Comparison of ENCODE assay signal across 18 cellular contexts in genomic region chr21:36005879-36006400, GRCh38. TPM values are rescaled to one million over a fixed set of nuclear protein-coding genes. Genes with fewer than 3 reads are reported as not detected.
DNase-seq lines count a peak whose midpoint lies in the region; ATAC-seq and TF ChIP-seq lines count a peak whose summit lies in the region.
"Had no signal": no experiment of that assay in that cellular context is flagged by ENCODE, and none has a peak within 500 bp of the region (broad histone marks: within the 10 kb centered on the region; RNA-seq: fewer than 3 reads in every experiment).

No MANE protein-coding gene starts in this region.

- H3K79me1 ChIP-seq in mesenchymal stem cell (replicated peaks; ENCODE audit: low read length, poor library complexity, severe bottlenecking), result no peaks in the 10 kb centered on the region

- no peaks in the 10 kb centered on the region for H3K36me3 Mint-ChIP-seq in activated T-cell treated with anti-CD3 and anti-CD28 coated beads, Interleukin-2, amount 50 U/mL, for 4 hours (ENCODE audit: insufficient read depth)

- no peak overlapping the region for H2BK12ac ChIP-seq in mesenchymal stem cell (ENCODE audit: low read length in 2 of 2)

- dilution Hi-C loops in mammary epithelial cell (cut with HindIII; ENCODE audit: low sequenced_read_pairs), result no loop called here

- 95% methylated on average over 4 of the region's 5 CpGs for WGBS in mammary epithelial cell (ENCODE audit: low coverage, missing lambda C conversion rate)
- 91% methylated on average over 1 of the region's 5 CpGs for WGBS in mesenchymal stem cell

- no peaks in the 10 kb centered on the region for H3K4me1 Mint-ChIP-seq in activated T-cell treated with anti-CD3 and anti-CD28 coated beads, Interleukin-2, amount 50 U/mL, for 4 hours (ENCODE audit: low read depth)

- H2AFZ ChIP-seq in mammary epithelial cell (ENCODE audit: low read depth, low read length) (no peak overlapping the region), mesenchymal stem cell (ENCODE audit: low read depth, low read length) (no peak overlapping the region)

- no peak overlapping the region for H4K91ac ChIP-seq in mesenchymal stem cell (ENCODE audit: low read length)

- H3K4me1 ChIP-seq in breast epithelium (no peaks in the 10 kb centered on the region), mammary epithelial cell (ENCODE audit: insufficient read depth, low read length) (peaks cover 16% of the 10 kb centered on the region), adipocyte (ENCODE audit: control insufficient read depth, insufficient read depth, low read length) (no peaks in the 10 kb centered on the region), mesenchymal stem cell (ENCODE audit: control insufficient read depth, insufficient read depth, low read depth, low read length) (no peaks in the 10 kb centered on the region), stomach smooth muscle (ENCODE audit: control insufficient read depth, insufficient read depth, low read length) (peaks cover 12% of the 10 kb centered on the region)
- H3K4me1 ChIP-seq: BE2C, Caco-2 had no signal

- no peak for ATAC-seq in GM21786 (IDR thresholded peaks at IDR 0.05; ENCODE audit: unreplicated experiment)
- ATAC-seq in activated T-cell treated with anti-CD3 and anti-CD28 coated beads, Interleukin-2, amount 50 U/mL, for 4 hours, result no peak

- H3K79me2 ChIP-seq in mammary epithelial cell (ENCODE audit: insufficient read depth, low read length), result no peaks in the 10 kb centered on the region

- H3K27me3 ChIP-seq in breast epithelium, result no peaks in the 10 kb centered on the region
- H3K27me3 ChIP-seq in mammary epithelial cell (ENCODE audit: insufficient read depth, low read length), result no peaks in the 10 kb centered on the region
- no peaks in the 10 kb centered on the region for H3K27me3 ChIP-seq in adipocyte (replicated peaks; ENCODE audit: control insufficient read depth, insufficient read depth, low read length)
- no peaks in the 10 kb centered on the region for H3K27me3 ChIP-seq in mesenchymal stem cell (ENCODE audit: control insufficient read depth in 1 of 2, insufficient read depth in 1 of 2, low read length in 2 of 2)
- no peaks in the 10 kb centered on the region for H3K27me3 ChIP-seq in stomach smooth muscle (ENCODE audit: control insufficient read depth in 1 of 2, insufficient read depth in 2 of 2, low read length in 2 of 2)
- H3K27me3 ChIP-seq: BE2C had no signal

- H3K4me3 ChIP-seq in breast epithelium (peak overlapping the region in 2 of 3 donors; percentile 23 to 51), mammary epithelial cell (replicated peaks in 1 of 3; ENCODE audit: insufficient read depth in 1 of 3, low read depth in 2 of 3, low read length in 3 of 3) (no peak overlapping the region), adipocyte (ENCODE audit: low read length) (peak overlapping the region; percentile 5), mesenchymal stem cell (ENCODE audit: insufficient read depth in 1 of 2, low read depth in 1 of 2, low read length in 2 of 2) (peak overlapping the region in 1 of 2 experiments; percentile 54), stomach smooth muscle (ENCODE audit: low read length in 2 of 2) (peak overlapping the region; percentile 69 to 76)

- H3K9me3 ChIP-seq in breast epithelium, result no peaks in the 10 kb centered on the region
- H3K9me3 ChIP-seq in mammary epithelial cell (replicated peaks; ENCODE audit: insufficient read depth, low read length), result no peaks in the 10 kb centered on the region
- peaks cover 7% of the 10 kb centered on the region for H3K9me3 ChIP-seq in adipocyte (ENCODE audit: control insufficient read depth, low read length)
- no peaks in the 10 kb centered on the region for H3K9me3 ChIP-seq in mesenchymal stem cell (ENCODE audit: control insufficient read depth, low read length)
- H3K9me3 ChIP-seq in stomach smooth muscle (ENCODE audit: control insufficient read depth in 2 of 2, low read length in 2 of 2), result no peaks in the 10 kb centered on the region
- H3K9me3 ChIP-seq: BE2C, Caco-2 had no signal

- no peak overlapping the region for H3K4me2 ChIP-seq in mammary epithelial cell (ENCODE audit: insufficient read depth, low read depth, low read length)
- H3K4me2 ChIP-seq in mesenchymal stem cell (ENCODE audit: low read length, poor library complexity, severe bottlenecking), result no peak overlapping the region

- no peak overlapping the region for H3K4me3 Mint-ChIP-seq in activated T-cell treated with anti-CD3 and anti-CD28 coated beads, Interleukin-2, amount 50 U/mL, for 4 hours
- H3K4me3 Mint-ChIP-seq: CD4-positive, alpha-beta T cell had no signal

- in situ Hi-C loops in mammary epithelial cell (cut with MboI; ENCODE audit: low sequenced_read_pairs in 2 of 2), result no loop called here

- H3K9me3 Mint-ChIP-seq in activated T-cell treated with anti-CD3 and anti-CD28 coated beads, Interleukin-2, amount 50 U/mL, for 4 hours, result no peaks in the 10 kb centered on the region
- H3K9me3 Mint-ChIP-seq: CD4-positive, alpha-beta T cell had no signal

- no peak overlapping the region for H3K18ac ChIP-seq in mesenchymal stem cell (ENCODE audit: low read depth in 1 of 2, low read length in 2 of 2)

- H2BK120ac ChIP-seq in mesenchymal stem cell (ENCODE audit: low read depth, low read length), result no peak overlapping the region

- H3K36me3 ChIP-seq in breast epithelium, result no peaks in the 10 kb centered on the region
- no peaks in the 10 kb centered on the region for H3K36me3 ChIP-seq in mammary epithelial cell (ENCODE audit: insufficient read depth, low read length)
- H3K36me3 ChIP-seq in adipocyte (ENCODE audit: control insufficient read depth, insufficient read depth, low read length, severe bottlenecking), result no peaks in the 10 kb centered on the region
- no peaks in the 10 kb centered on the region for H3K36me3 ChIP-seq in mesenchymal stem cell (ENCODE audit: control insufficient read depth in 1 of 2, insufficient read depth in 2 of 2, low read depth in 1 of 2, low read length in 2 of 2)
- H3K36me3 ChIP-seq in stomach smooth muscle (ENCODE audit: control insufficient read depth in 2 of 2, insufficient read depth in 2 of 2, low read length in 2 of 2), result no peaks in the 10 kb centered on the region
- H3K36me3 ChIP-seq: BE2C had no signal

- intact Hi-C loops in breast epithelium (cut with DNase I; ENCODE audit: low total_unique reads), result no loop called here
- intact Hi-C loops in mammary epithelial cell (cut with micrococcal nuclease), result no loop called here

- H3K9ac ChIP-seq in mammary epithelial cell (ENCODE audit: insufficient read depth, low read length) (no peak overlapping the region), adipocyte (ENCODE audit: low read length) (no peak overlapping the region), mesenchymal stem cell (ENCODE audit: low read length) (peak overlapping the region; percentile 31), stomach smooth muscle (ENCODE audit: low read length in 2 of 2) (peak overlapping the region; percentile 3 to 69)

- no peak overlapping the region for H2BK5ac ChIP-seq in mesenchymal stem cell (ENCODE audit: low read depth, low read length, poor library complexity, severe bottlenecking)

- H4K20me1 ChIP-seq in mammary epithelial cell (ENCODE audit: insufficient read depth, low read length), result no peaks in the 10 kb centered on the region

- no peak overlapping the region for H3K4ac ChIP-seq in mesenchymal stem cell (ENCODE audit: low read depth in 1 of 2, low read length in 2 of 2)

- DNase-seq in breast epithelium (ENCODE audit: low spot score in 2 of 2) (no peak), mammary epithelial cell (no peak), adipocyte (ENCODE audit: low read depth) (no peak), mesenchymal stem cell (no peak), islet precursor cell (no peak)
- DNase-seq in activated T-cell treated with anti-CD3 and anti-CD28 coated beads, Interleukin-2, amount 50 U/mL, for 4 hours, result no peak
- DNase-seq: BE2C; Caco-2; CD4-positive, alpha-beta T cell; NCI-H1105 treated with DMSO at 0.1 percent for 48 hours; NCI-H1694; NCI-H2081 treated with DMSO at 0.1 percent for 48 hours; NCI-H748 treated with DMSO at 0.1 percent for 48 hours; NK-92 treated with Interleukin-12 subunit alpha and Interleukin-12 subunit beta, amount 100 ng/mL, for 24 hours; Right ventricle myocardium superior had no signal

- H3K14ac ChIP-seq in mesenchymal stem cell (ENCODE audit: low read length in 2 of 2), result no peak overlapping the region

- CTCF ChIA-PET in mammary epithelial cell (lab: Charles Lee; ENCODE audit: low non-redundant PET), result no interaction called here

- H3K27ac ChIP-seq in breast epithelium, result peak overlapping the region; percentile 25 to 72
- no peak overlapping the region for H3K27ac ChIP-seq in mammary epithelial cell (ENCODE audit: insufficient read depth, low read depth, low read length)
- no peak overlapping the region for H3K27ac ChIP-seq in mesenchymal stem cell (ENCODE audit: low read length, poor library complexity, severe bottlenecking)
- H3K27ac ChIP-seq in stomach smooth muscle (ENCODE audit: low read length), result peak overlapping the region; percentile 78
- H3K27ac ChIP-seq: 22Rv1 had no signal

- peaks cover 17% of the 10 kb centered on the region for H3K27me3 Mint-ChIP-seq in activated T-cell treated with anti-CD3 and anti-CD28 coated beads, Interleukin-2, amount 50 U/mL, for 4 hours (ENCODE audit: low read depth)

- H3K23ac ChIP-seq in mesenchymal stem cell (ENCODE audit: low read length in 2 of 2), result no peak overlapping the region

- H2AK5ac ChIP-seq in mesenchymal stem cell (ENCODE audit: low read length, severe bottlenecking), result no peak overlapping the region

- no peak overlapping the region for H4K8ac ChIP-seq in mesenchymal stem cell (ENCODE audit: low read length)

- TF ChIP-seq CTCF in breast epithelium (IDR thresholded peaks at IDR 0.05), result no peak
- no peak for TF ChIP-seq CTCF in mammary epithelial cell (conservative IDR thresholded peaks at IDR 0.05 in 1 of 2, IDR thresholded peaks at IDR 0.05 in 1 of 2; ENCODE audit: extremely low read depth in 1 of 2, insufficient read depth in 1 of 2, low read depth in 1 of 2, low read length in 2 of 2)

- BruUV-seq in mammary epithelial cell (replicated peaks; lab: Mats Ljungman, UMichigan), result no TSS peak

- no peak overlapping the region for H2BK15ac ChIP-seq in mesenchymal stem cell (ENCODE audit: low read depth, poor library complexity, severe bottlenecking)

- TF ChIP-seq POLR2A in breast epithelium (IDR thresholded peaks at IDR 0.05), result no peak

RNA-seq across cellular contexts. Expression of gene SETD4, which starts 54.4 kb away (rescaled TPM):
- total RNA-seq in breast epithelium (10 to 100 TPM; 14.2 to 34.1 (median 25.6) TPM), mammary epithelial cell (10 to 100 TPM; 21.3 to 29.5 TPM)
- polyA plus RNA-seq in mammary epithelial cell, result 9.9 TPM
- polyA minus RNA-seq in mammary epithelial cell, result 21.0 TPM
- polyA plus RNA-seq in mesenchymal stem cell (2013, experiment 1 of 2), result 10.5 TPM
- polyA plus RNA-seq in mesenchymal stem cell (2013, experiment 2 of 2), result 10.3 TPM
- total RNA-seq in activated T-cell treated with anti-CD3 and anti-CD28 coated beads, Interleukin-2, amount 50 U/mL, for 4 hours, result 10 to 100 TPM; 15.9 to 18.8 (median 17.2) TPM

Comparison
In these comparisons a context has a peak if more than half of its experiments do, and no peak if none do; other contexts are left out.
1. H3K27ac ChIP-seq: peak in breast epithelium (2 of 2) and stomach smooth muscle (single experiment); none in mammary epithelial cell (single experiment) and mesenchymal stem cell (single experiment).
2. H3K4me3 ChIP-seq: peak in breast epithelium (2 of 3), adipocyte (single experiment) and stomach smooth muscle (2 of 2); none in mammary epithelial cell (0 of 3).
3. H3K9ac ChIP-seq: peak in mesenchymal stem cell (single experiment) and stomach smooth muscle (2 of 2); none in mammary epithelial cell (single experiment) and adipocyte (single experiment).